1 cellular context compared by ENCODE assay signal in the genomic region with DNA sequence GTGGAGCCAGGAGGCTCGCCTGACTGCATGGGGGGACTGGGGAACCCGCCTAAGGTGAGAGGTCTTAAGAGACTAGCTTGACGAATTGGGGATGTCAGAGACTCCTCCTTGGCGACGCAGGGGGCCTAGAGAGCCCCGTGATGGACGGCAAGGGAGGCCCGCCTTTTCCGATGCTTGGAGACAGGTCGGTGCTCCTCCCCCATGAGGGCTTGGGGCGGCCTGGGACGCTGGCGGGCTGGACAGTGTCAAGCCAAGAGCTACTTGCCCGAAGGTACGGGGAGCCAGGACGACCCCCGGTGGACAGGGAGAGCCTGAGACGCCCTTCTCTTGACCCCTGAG.
TF ChIP-seq lines count a peak whose summit lies in the region.

No MANE protein-coding gene starts in this region.

TF ChIP-seq in GM23338, 12 proteins besides CTCF, POLR2A, EP300 and RAD21:
- TF ChIP-seq ZNF114 (CRISPR knock-in tag; IDR thresholded peaks at IDR 0.05) (no peak), CREB1 (CRISPR knock-in tag; IDR thresholded peaks at IDR 0.05; ENCODE audit: low read depth) (no peak), ZNF331 (CRISPR knock-in tag; IDR thresholded peaks at IDR 0.05; ENCODE audit: low read depth) (no peak), NANOG (IDR thresholded peaks at IDR 0.05; ENCODE audit: borderline replicate concordance) (no peak), POLR2AphosphoS5 (IDR thresholded peaks at IDR 0.05; ENCODE audit: low read depth) (no peak), EZH2 (IDR thresholded peaks at IDR 0.05; ENCODE audit: low read depth, unreplicated experiment) (no peak), EZH2phosphoT487 (IDR thresholded peaks at IDR 0.05; ENCODE audit: unreplicated experiment) (no peak)
- TF ChIP-seq, protein P1, sequence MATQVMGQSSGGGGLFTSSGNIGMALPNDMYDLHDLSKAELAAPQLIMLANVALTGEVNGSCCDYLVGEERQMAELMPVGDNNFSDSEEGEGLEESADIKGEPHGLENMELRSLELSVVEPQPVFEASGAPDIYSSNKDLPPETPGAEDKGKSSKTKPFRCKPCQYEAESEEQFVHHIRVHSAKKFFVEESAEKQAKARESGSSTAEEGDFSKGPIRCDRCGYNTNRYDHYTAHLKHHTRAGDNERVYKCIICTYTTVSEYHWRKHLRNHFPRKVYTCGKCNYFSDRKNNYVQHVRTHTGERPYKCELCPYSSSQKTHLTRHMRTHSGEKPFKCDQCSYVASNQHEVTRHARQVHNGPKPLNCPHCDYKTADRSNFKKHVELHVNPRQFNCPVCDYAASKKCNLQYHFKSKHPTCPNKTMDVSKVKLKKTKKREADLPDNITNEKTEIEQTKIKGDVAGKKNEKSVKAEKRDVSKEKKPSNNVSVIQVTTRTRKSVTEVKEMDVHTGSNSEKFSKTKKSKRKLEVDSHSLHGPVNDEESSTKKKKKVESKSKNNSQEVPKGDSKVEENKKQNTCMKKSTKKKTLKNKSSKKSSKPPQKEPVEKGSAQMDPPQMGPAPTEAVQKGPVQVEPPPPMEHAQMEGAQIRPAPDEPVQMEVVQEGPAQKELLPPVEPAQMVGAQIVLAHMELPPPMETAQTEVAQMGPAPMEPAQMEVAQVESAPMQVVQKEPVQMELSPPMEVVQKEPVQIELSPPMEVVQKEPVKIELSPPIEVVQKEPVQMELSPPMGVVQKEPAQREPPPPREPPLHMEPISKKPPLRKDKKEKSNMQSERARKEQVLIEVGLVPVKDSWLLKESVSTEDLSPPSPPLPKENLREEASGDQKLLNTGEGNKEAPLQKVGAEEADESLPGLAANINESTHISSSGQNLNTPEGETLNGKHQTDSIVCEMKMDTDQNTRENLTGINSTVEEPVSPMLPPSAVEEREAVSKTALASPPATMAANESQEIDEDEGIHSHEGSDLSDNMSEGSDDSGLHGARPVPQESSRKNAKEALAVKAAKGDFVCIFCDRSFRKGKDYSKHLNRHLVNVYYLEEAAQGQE (IDR thresholded peaks at IDR 0.05; ENCODE audit: unreplicated experiment): no peak
- TF ChIP-seq, protein P2, sequence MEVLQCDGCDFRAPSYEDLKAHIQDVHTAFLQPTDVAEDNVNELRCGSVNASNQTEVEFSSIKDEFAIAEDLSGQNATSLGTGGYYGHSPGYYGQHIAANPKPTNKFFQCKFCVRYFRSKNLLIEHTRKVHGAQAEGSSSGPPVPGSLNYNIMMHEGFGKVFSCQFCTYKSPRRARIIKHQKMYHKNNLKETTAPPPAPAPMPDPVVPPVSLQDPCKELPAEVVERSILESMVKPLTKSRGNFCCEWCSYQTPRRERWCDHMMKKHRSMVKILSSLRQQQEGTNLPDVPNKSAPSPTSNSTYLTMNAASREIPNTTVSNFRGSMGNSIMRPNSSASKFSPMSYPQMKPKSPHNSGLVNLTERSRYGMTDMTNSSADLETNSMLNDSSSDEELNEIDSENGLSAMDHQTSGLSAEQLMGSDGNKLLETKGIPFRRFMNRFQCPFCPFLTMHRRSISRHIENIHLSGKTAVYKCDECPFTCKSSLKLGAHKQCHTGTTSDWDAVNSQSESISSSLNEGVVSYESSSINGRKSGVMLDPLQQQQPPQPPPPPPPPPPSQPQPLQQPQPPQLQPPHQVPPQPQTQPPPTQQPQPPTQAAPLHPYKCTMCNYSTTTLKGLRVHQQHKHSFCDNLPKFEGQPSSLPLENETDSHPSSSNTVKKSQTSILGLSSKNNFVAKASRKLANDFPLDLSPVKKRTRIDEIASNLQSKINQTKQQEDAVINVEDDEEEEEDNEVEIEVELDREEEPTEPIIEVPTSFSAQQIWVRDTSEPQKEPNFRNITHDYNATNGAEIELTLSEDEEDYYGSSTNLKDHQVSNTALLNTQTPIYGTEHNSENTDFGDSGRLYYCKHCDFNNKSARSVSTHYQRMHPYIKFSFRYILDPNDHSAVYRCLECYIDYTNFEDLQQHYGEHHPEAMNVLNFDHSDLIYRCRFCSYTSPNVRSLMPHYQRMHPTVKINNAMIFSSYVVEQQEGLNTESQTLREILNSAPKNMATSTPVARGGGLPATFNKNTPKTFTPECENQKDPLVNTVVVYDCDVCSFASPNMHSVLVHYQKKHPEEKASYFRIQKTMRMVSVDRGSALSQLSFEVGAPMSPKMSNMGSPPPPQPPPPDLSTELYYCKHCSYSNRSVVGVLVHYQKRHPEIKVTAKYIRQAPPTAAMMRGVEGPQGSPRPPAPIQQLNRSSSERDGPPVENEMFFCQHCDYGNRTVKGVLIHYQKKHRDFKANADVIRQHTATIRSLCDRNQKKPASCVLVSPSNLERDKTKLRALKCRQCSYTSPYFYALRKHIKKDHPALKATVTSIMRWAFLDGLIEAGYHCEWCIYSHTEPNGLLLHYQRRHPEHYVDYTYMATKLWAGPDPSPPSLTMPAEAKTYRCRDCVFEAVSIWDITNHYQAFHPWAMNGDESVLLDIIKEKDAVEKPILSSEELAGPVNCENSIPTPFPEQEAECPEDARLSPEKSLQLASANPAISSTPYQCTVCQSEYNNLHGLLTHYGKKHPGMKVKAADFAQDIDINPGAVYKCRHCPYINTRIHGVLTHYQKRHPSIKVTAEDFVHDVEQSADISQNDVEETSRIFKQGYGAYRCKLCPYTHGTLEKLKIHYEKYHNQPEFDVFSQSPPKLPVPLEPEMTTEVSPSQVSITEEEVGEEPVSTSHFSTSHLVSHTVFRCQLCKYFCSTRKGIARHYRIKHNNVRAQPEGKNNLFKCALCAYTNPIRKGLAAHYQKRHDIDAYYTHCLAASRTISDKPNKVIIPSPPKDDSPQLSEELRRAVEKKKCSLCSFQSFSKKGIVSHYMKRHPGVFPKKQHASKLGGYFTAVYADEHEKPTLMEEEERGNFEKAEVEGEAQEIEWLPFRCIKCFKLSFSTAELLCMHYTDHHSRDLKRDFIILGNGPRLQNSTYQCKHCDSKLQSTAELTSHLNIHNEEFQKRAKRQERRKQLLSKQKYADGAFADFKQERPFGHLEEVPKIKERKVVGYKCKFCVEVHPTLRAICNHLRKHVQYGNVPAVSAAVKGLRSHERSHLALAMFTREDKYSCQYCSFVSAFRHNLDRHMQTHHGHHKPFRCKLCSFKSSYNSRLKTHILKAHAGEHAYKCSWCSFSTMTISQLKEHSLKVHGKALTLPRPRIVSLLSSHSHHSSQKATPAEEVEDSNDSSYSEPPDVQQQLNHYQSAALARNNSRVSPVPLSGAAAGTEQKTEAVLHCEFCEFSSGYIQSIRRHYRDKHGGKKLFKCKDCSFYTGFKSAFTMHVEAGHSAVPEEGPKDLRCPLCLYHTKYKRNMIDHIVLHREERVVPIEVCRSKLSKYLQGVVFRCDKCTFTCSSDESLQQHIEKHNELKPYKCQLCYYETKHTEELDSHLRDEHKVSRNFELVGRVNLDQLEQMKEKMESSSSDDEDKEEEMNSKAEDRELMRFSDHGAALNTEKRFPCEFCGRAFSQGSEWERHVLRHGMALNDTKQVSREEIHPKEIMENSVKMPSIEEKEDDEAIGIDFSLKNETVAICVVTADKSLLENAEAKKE (CRISPR knock-in tag; IDR thresholded peaks at IDR 0.05): no peak
